In genomic region chr7:138934401-138934800, GRCh38 we compare ENCODE assay signal across 24 cellular contexts. TPM values are rescaled to one million over a fixed set of nuclear protein-coding genes. Genes with fewer than 3 reads are reported as not detected.
DNase-seq lines count a peak whose midpoint lies in the region; ATAC-seq, FAIRE-seq and TF ChIP-seq lines count a peak whose summit lies in the region.
"Had no signal": no experiment of that assay in that cellular context is flagged by ENCODE, and none has a peak within 500 bp of the region (broad histone marks: within the 10 kb centered on the region; RNA-seq: fewer than 3 reads in every experiment).

No MANE protein-coding gene starts in this region.

- H3K9me3 Mint-ChIP-seq in stimulated activated naive CD8-positive, alpha-beta T cell treated with anti-CD3 and anti-CD28 coated beads, Interleukin-15, amount 100 ng/mL, for 72 hours = no peaks in the 10 kb centered on the region
- H3K9me3 Mint-ChIP-seq in astrocyte (ENCODE audit: unreplicated experiment) = no peaks in the 10 kb centered on the region
- H3K9me3 Mint-ChIP-seq: activated T-cell treated with anti-CD3 and anti-CD28 coated beads, Interleukin-2, amount 50 U/mL, for 4 hours; memory B cell; naive B cell had no signal

- H2AFZ ChIP-seq in astrocyte (ENCODE audit: low read depth, low read length) = no peak overlapping the region

- peaks cover 20% of the 10 kb centered on the region for H3K4me1 ChIP-seq in astrocyte (ENCODE audit: insufficient read depth, low read length)

- peak overlapping the region in 1 of 2 donors; percentile 62 for H3K27ac Mint-ChIP-seq in stimulated activated naive CD8-positive, alpha-beta T cell treated with anti-CD3 and anti-CD28 coated beads, Interleukin-15, amount 100 ng/mL, for 72 hours
- peak overlapping the region; percentile 10 for H3K27ac Mint-ChIP-seq in astrocyte (ENCODE audit: unreplicated experiment)
- H3K27ac Mint-ChIP-seq: memory B cell, naive B cell had no signal

- H3K9ac ChIP-seq in astrocyte (ENCODE audit: low read length) = no peak overlapping the region

- peak overlapping the region; percentile 26 for H3K27ac ChIP-seq in astrocyte (ENCODE audit: low read depth, low read length)
- H3K27ac ChIP-seq: C4-2B, HL-60 had no signal

- H4K20me1 ChIP-seq in astrocyte (ENCODE audit: insufficient read depth, low read length) = no peaks in the 10 kb centered on the region

- H3K9me3 ChIP-seq in astrocyte (ENCODE audit: insufficient read depth, low read depth, low read length) = no peaks in the 10 kb centered on the region

- H3K36me3 Mint-ChIP-seq in astrocyte (ENCODE audit: low read depth, unreplicated experiment) = peaks cover 15% of the 10 kb centered on the region
- H3K36me3 Mint-ChIP-seq: memory B cell, naive B cell had no signal

- no peak overlapping the region for H3K4me3 Mint-ChIP-seq in stimulated activated naive CD8-positive, alpha-beta T cell treated with anti-CD3 and anti-CD28 coated beads, Interleukin-15, amount 100 ng/mL, for 72 hours
- H3K4me3 Mint-ChIP-seq in astrocyte (ENCODE audit: unreplicated experiment) = no peak overlapping the region
- H3K4me3 Mint-ChIP-seq: activated T-cell treated with anti-CD3 and anti-CD28 coated beads, Interleukin-2, amount 50 U/mL, for 4 hours; memory B cell; naive B cell had no signal

- H3K4me1 Mint-ChIP-seq in stimulated activated naive CD8-positive, alpha-beta T cell treated with anti-CD3 and anti-CD28 coated beads, Interleukin-15, amount 100 ng/mL, for 72 hours = peaks cover 7% of the 10 kb centered on the region
- peaks cover 20% of the 10 kb centered on the region for H3K4me1 Mint-ChIP-seq in astrocyte (ENCODE audit: low read depth, unreplicated experiment)
- H3K4me1 Mint-ChIP-seq: memory B cell, naive B cell had no signal

- H3K27me3 ChIP-seq in astrocyte (ENCODE audit: insufficient read depth, low read length) = no peaks in the 10 kb centered on the region

- peak; percentile 49 for ATAC-seq in stimulated activated naive CD8-positive, alpha-beta T cell treated with anti-CD3 and anti-CD28 coated beads, Interleukin-15, Interleukin-2, amounts not matched to agents 100 U/mL and 50 U/mL, for 24 hours
- no peak for ATAC-seq in stimulated activated naive CD8-positive, alpha-beta T cell treated with anti-CD3 and anti-CD28 coated beads, Interleukin-15, amount 100 ng/mL, for 72 hours
- ATAC-seq in HG03520 (IDR thresholded peaks at IDR 0.05; ENCODE audit: unreplicated experiment) = no peak
- ATAC-seq: activated T-cell treated with anti-CD3 and anti-CD28 coated beads, Interleukin-2, amount 50 U/mL, for 4 hours; HepG2 had no signal

- H3K27me3 Mint-ChIP-seq in stimulated activated naive CD8-positive, alpha-beta T cell treated with anti-CD3 and anti-CD28 coated beads, Interleukin-15, amount 100 ng/mL, for 72 hours = peaks cover 17% of the 10 kb centered on the region
- no peaks in the 10 kb centered on the region for H3K27me3 Mint-ChIP-seq in astrocyte (ENCODE audit: low read depth, unreplicated experiment)

- FAIRE-seq in astrocyte (lab: Jason Lieb, UNC) = no peak
- FAIRE-seq: HepG2 had no signal

- H3K79me2 ChIP-seq in astrocyte (ENCODE audit: insufficient read depth, low read length) = no peaks in the 10 kb centered on the region

- no peak for TF ChIP-seq CTCF in astrocyte (IDR thresholded peaks at IDR 0.05; ENCODE audit: insufficient read depth, low read depth, low read length)

- no peak overlapping the region for H3K4me3 ChIP-seq in astrocyte (ENCODE audit: insufficient read depth, low read depth, low read length)

- H3K36me3 ChIP-seq in astrocyte (ENCODE audit: insufficient read depth, low read length) = no peaks in the 10 kb centered on the region

- peak overlapping the region; percentile 68 for H3K4me2 ChIP-seq in astrocyte (ENCODE audit: low read length)

- DNase-seq in stimulated activated naive CD8-positive, alpha-beta T cell treated with anti-CD3 and anti-CD28 coated beads, Interleukin-15, Interleukin-2, amounts not matched to agents 100 U/mL and 50 U/mL, for 24 hours = no peak
- no peak for DNase-seq in stimulated activated naive CD8-positive, alpha-beta T cell treated with anti-CD3 and anti-CD28 coated beads, Interleukin-15, amount 100 ng/mL, for 72 hours
- DNase-seq in astrocyte (ENCODE audit: low read depth) (no peak), islet precursor cell (peak; percentile 52), amniotic stem cell (lab: John Stamatoyannopoulos, UW) (no peak), NCI-H82 treated with DMSO at 0.1 percent for 48 hours (lab: John Stamatoyannopoulos, UW; ENCODE audit: unreplicated experiment) (no peak), DMS114 treated with DMSO at 0.1 percent for 48 hours (lab: John Stamatoyannopoulos, UW; ENCODE audit: unreplicated experiment) (no peak)
- DNase-seq: activated CD4-positive, CD25-positive, alpha-beta regulatory T cell treated with anti-CD3 and anti-CD28 coated beads, Interleukin-2, amount 50 U/mL, for 72 hours; activated naive CD4-positive, alpha-beta T cell; activated T-cell treated with anti-CD3 and anti-CD28 coated beads, Interleukin-2, amount 50 U/mL, for 4 hours; caudate nucleus; naive B cell; NCI-H1417; NCI-H2107; NCI-H524; occipital lobe; Right ventricle myocardium superior; stimulated activated CD4-positive, alpha-beta T cell treated with anti-CD3 and anti-CD28 coated beads, Interleukin-15, amount 100 ng/mL, for 24 hours; stimulated activated CD8-positive, alpha-beta memory T cell treated with anti-CD3 and anti-CD28 coated beads, Interleukin-4, amount 100 ng/mL, for 48 hours had no signal

RNA-seq across cellular contexts. Expression of gene KIAA1549, which starts 46.8 kb away (rescaled TPM):
- total RNA-seq in astrocyte = 10.3 and 11.1 TPM in 2 replicates
